In the genomic region with DNA sequence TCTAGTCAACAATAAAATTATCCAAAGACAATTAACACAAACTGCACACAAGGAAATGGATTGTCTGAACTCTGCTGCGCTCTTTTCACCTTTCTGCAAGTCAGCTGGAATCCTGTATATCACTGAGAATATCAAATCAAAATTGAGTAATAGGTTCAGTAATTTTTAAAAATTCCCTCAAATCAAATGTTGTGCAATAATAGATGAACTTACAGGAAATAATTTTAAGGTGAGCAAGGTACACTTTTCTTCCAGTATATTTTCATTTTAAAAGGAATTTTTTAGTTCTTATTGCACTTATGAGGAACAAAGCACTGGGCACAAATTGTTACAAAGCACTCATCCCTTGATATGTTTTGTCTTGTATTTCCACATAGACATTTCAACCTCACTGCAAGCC, we compare ENCODE assay signal across 9 cellular contexts. TPM values are rescaled to one million over a fixed set of nuclear protein-coding genes. Genes with fewer than 3 reads are reported as not detected.
A peak's percentile ranks its signal among the peaks of the same experiment; 100 is the strongest.
DNase-seq lines count a peak whose midpoint lies in the region; ATAC-seq and TF ChIP-seq lines count a peak whose summit lies in the region.
"Had no signal": no experiment of that assay in that cellular context is flagged by ENCODE, and none has a peak within 500 bp of the region (broad histone marks: within the 10 kb centered on the region; RNA-seq: fewer than 3 reads in every experiment).

No MANE protein-coding gene starts in this region.

- H3K4me1 ChIP-seq in IMR-90 (ENCODE audit: control insufficient read depth, insufficient read depth, low read length), result peaks cover 4% of the 10 kb centered on the region; the same call in 1 of the 2 replicates

- no peak overlapping the region for H2BK5ac ChIP-seq in IMR-90 (ENCODE audit: low read depth, low read length, poor library complexity, severe bottlenecking)

- H3K27me3 ChIP-seq in IMR-90 (ENCODE audit: control insufficient read depth, insufficient read depth, low read length) (no peaks in the 10 kb centered on the region; the same call in 1 of the 2 replicates), brain microvascular endothelial cell (replicated peaks) (no peaks in the 10 kb centered on the region)

- H3K14ac ChIP-seq in IMR-90 (replicated peaks; ENCODE audit: low read depth, low read length), result no peak overlapping the region

- H3K9me1 ChIP-seq in IMR-90 (ENCODE audit: insufficient read depth, low read length), result peaks cover 4% of the 10 kb centered on the region

- H3K9ac ChIP-seq in IMR-90 (ENCODE audit: low read depth, low read length), result no peak overlapping the region

- no peak overlapping the region for H4K8ac ChIP-seq in IMR-90 (ENCODE audit: low read depth in 2 of 2, low read length in 2 of 2)

- intact Hi-C loops in CD14-positive monocyte (cut with micrococcal nuclease) (no loop called here), IMR-90 (cut with micrococcal nuclease) (no loop called here)

- peak overlapping the region; percentile 89 to 92 for H3K4me3 Mint-ChIP-seq in CD14-positive monocyte
- peak overlapping the region; percentile 92 to 99 (median 97) for H3K4me3 Mint-ChIP-seq in naive thymus-derived CD8-positive, alpha-beta T cell

- no peak overlapping the region for H4K91ac ChIP-seq in IMR-90 (ENCODE audit: insufficient read depth, low read depth, low read length)

- H3K27ac Mint-ChIP-seq in CD14-positive monocyte, result no peak overlapping the region
- peak overlapping the region; percentile 94 to 99 (median 98) for H3K27ac Mint-ChIP-seq in naive thymus-derived CD8-positive, alpha-beta T cell

- H4K5ac ChIP-seq in IMR-90 (ENCODE audit: low read depth, low read length), result no peak overlapping the region

- no peak overlapping the region for H3K18ac ChIP-seq in IMR-90 (ENCODE audit: low read depth, low read length)

- no peak overlapping the region for H2AK5ac ChIP-seq in IMR-90 (ENCODE audit: low read depth, low read length)

- CTCF ChIA-PET in IMR-90 (lab: Yijun Ruan, JAX), result interaction anchor here (1.7 kb wide), 1 partner anchor 11 kb away, joined by 5 read pairs; no protein-coding TSS in a partner anchor

- H3K27ac ChIP-seq in IMR-90 (ENCODE audit: insufficient read depth, low read length) (no peak overlapping the region), brain microvascular endothelial cell (no peak overlapping the region)

- H3K4me1 Mint-ChIP-seq in CD14-positive monocyte, result peaks cover 41% of the 10 kb centered on the region
- H3K4me1 Mint-ChIP-seq in naive thymus-derived CD8-positive, alpha-beta T cell, result peaks cover 33 to 67% (median 54%) of the 10 kb centered on the region in 4 donors

- H3K9me3 ChIP-seq in IMR-90 (ENCODE audit: control insufficient read depth, insufficient read depth, low read length), result no peaks in the 10 kb centered on the region

- TF ChIP-seq RAD21 in IMR-90 (IDR thresholded peaks at IDR 0.05; ENCODE audit: low read length), result no peak

- no peak for TF ChIP-seq CTCF in CD14-positive monocyte (IDR thresholded peaks at IDR 0.05)
- no peak for TF ChIP-seq CTCF in IMR-90 (conservative IDR thresholded peaks at IDR 0.05; ENCODE audit: low read depth, low read length)
- TF ChIP-seq CTCF in brain microvascular endothelial cell (IDR thresholded peaks at IDR 0.05; ENCODE audit: low read depth, low read length, missing control alignments), result no peak
- TF ChIP-seq CTCF in GM20000 (IDR thresholded peaks at IDR 0.05; ENCODE audit: extremely low read depth, missing control alignments), result no peak

- H3K4ac ChIP-seq in IMR-90 (ENCODE audit: low read depth, low read length), result no peak overlapping the region

- no peak overlapping the region for H2BK120ac ChIP-seq in IMR-90 (ENCODE audit: low read depth, low read length)

- no peak overlapping the region for H3K56ac ChIP-seq in IMR-90 (ENCODE audit: extremely low read depth, insufficient read depth, low read length)

- POLR2A ChIA-PET in IMR-90 (lab: Charles Lee; ENCODE audit: unreplicated experiment), result no interaction called here
- POLR2A ChIA-PET in naive thymus-derived CD8-positive, alpha-beta T cell (lab: Charles Lee), result no interaction called here

- peaks cover 0 to 4% of the 10 kb centered on the region in 2 experiments; a peak in 2 of 4 replicates for H3K79me1 ChIP-seq in IMR-90 (ENCODE audit: low read depth in 1 of 2, low read length in 2 of 2)

- no TSS peak for BruUV-seq in IMR-90 (replicated peaks; lab: Mats Ljungman, UMichigan)

- dilution Hi-C loops in IMR-90 (cut with HindIII; ENCODE audit: low sequenced_read_pairs, unreplicated experiment), result no loop called here

- H3K9me3 Mint-ChIP-seq in CD14-positive monocyte, result no peaks in the 10 kb centered on the region
- no peaks in the 10 kb centered on the region for H3K9me3 Mint-ChIP-seq in naive thymus-derived CD8-positive, alpha-beta T cell

- in situ Hi-C loops in IMR-90 (cut with MboI; ENCODE audit: low sequenced_read_pairs) (no loop called here), brain microvascular endothelial cell (cut with HindIII; ENCODE audit: low pct_ligation_motif_present, low sequenced_read_pairs) (no loop called here)

- H2AK9ac ChIP-seq in IMR-90 (replicated peaks; ENCODE audit: low read depth, low read length, poor library complexity), result no peak overlapping the region

- H3K27me3 Mint-ChIP-seq in CD14-positive monocyte (ENCODE audit: low read depth in 3 of 3), result no peaks in the 10 kb centered on the region
- no peaks in the 10 kb centered on the region for H3K27me3 Mint-ChIP-seq in naive thymus-derived CD8-positive, alpha-beta T cell

- no peaks in the 10 kb centered on the region for H4K20me1 ChIP-seq in IMR-90 (ENCODE audit: insufficient read depth, low read length)

- no peak overlapping the region for H2BK20ac ChIP-seq in IMR-90 (ENCODE audit: low read depth, low read length)

- H2BK15ac ChIP-seq in IMR-90 (ENCODE audit: low read depth, low read length), result no peak overlapping the region

- H2AFZ ChIP-seq in IMR-90 (replicated peaks; ENCODE audit: low read length, poor library complexity), result no peak overlapping the region

- H3K36me3 ChIP-seq in IMR-90 (ENCODE audit: control insufficient read depth, insufficient read depth, low read length), result peaks cover 5% of the 10 kb centered on the region
- H3K36me3 ChIP-seq in brain microvascular endothelial cell (replicated peaks), result no peaks in the 10 kb centered on the region

- H3K4me2 ChIP-seq in IMR-90 (ENCODE audit: low read depth, low read length), result peak overlapping the region; percentile 81; the same call in 1 of the 2 replicates

- no CpG with 5 or more reads among the region's 1 CpG for WGBS in IMR-90 (ENCODE audit: extremely low coverage in 2 of 2, insufficient read length in 1 of 2), 2 experiments

- DNase-seq in CD14-positive monocyte (ENCODE audit: low spot score) (no peak), IMR-90 (no peak), brain microvascular endothelial cell (no peak), GM20000 (ENCODE audit: low spot score) (no peak)
- no peak for DNase-seq in naive thymus-derived CD8-positive, alpha-beta T cell
- no peak for DNase-seq in activated effector memory CD4-positive, alpha-beta T cell treated with Interleukin-2 at 50 U/mL for 16 hours
- DNase-seq: effector CD8-positive, alpha-beta T cell had no signal

- H3K36me3 Mint-ChIP-seq in CD14-positive monocyte, result peaks cover 6 to 10% of the 10 kb centered on the region in 2 donors
- H3K36me3 Mint-ChIP-seq in naive thymus-derived CD8-positive, alpha-beta T cell, result peaks cover 0 to 16% (median 15%) of the 10 kb centered on the region in 3 donors

- ATAC-seq in IMR-90 (ENCODE audit: low read depth) (no peak), HG03045 (IDR thresholded peaks at IDR 0.05; ENCODE audit: unreplicated experiment) (no peak), GM21360 (IDR thresholded peaks at IDR 0.05; ENCODE audit: unreplicated experiment) (no peak)
- ATAC-seq in naive thymus-derived CD8-positive, alpha-beta T cell, result no peak

- no peak overlapping the region for H3K4me3 ChIP-seq in IMR-90 (ENCODE audit: insufficient read depth, low read depth, low read length)
- peak overlapping the region; percentile 78 for H3K4me3 ChIP-seq in brain microvascular endothelial cell (ENCODE audit: low read depth, low read length)

- TF ChIP-seq POLR2A in IMR-90 (IDR thresholded peaks at IDR 0.05; ENCODE audit: low read depth, low read length), result no peak

- H3K23ac ChIP-seq in IMR-90 (ENCODE audit: low read depth, low read length), result no peak overlapping the region

TF ChIP-seq in IMR-90, 13 proteins besides CTCF, POLR2A, EP300 and RAD21:
- TF ChIP-seq CEBPB (IDR thresholded peaks at IDR 0.05; ENCODE audit: low read depth, low read length), result peak; percentile 79
- no peak for TF ChIP-seq RFX5 (IDR thresholded peaks at IDR 0.05; ENCODE audit: low read depth, low read length)

RNA-seq across cellular contexts. Expression of a gene that starts 1.2 kb away (rescaled TPM):
- polyA plus RNA-seq in CD14-positive monocyte, result 10 to 100 TPM; 12.0 to 15.5 TPM
- total RNA-seq in IMR-90 (2012; rRNA removed), result 5.9 and 9.4 TPM in 2 replicates
- polyA plus RNA-seq in IMR-90 (2012; rRNA removed), result 5.7 and 6.5 TPM in 2 replicates
- polyA plus RNA-seq in IMR-90 (2012; cell fraction: cytosol; rRNA removed), result 4.0 and 4.5 TPM in 2 replicates
- polyA plus RNA-seq in IMR-90 (2012; cell fraction: nucleus; rRNA removed; ENCODE audit: low replicate concordance), result 1.9 and 6.5 TPM in 2 replicates
- 10 to 100 TPM; 20.2 to 22.8 TPM for total RNA-seq in naive thymus-derived CD8-positive, alpha-beta T cell
- 10 to 100 TPM; 17.5 to 20.3 (median 18.1) TPM for polyA plus RNA-seq in naive thymus-derived CD8-positive, alpha-beta T cell

Comparison
In these comparisons a context has a peak if more than half of its experiments do, and no peak if none do; other contexts are left out.
1. H3K27ac Mint-ChIP-seq: peak in naive thymus-derived CD8-positive, alpha-beta T cell (10 of 10); none in CD14-positive monocyte (0 of 7).